24 cellular contexts compared by ENCODE assay signal in genomic region chr22:38729946-38730345, GRCh38. TPM values are rescaled to one million over a fixed set of nuclear protein-coding genes. Genes with fewer than 3 reads are reported as not detected.
DNase-seq lines count a peak whose midpoint lies in the region; ATAC-seq, FAIRE-seq and TF ChIP-seq lines count a peak whose summit lies in the region.
"Had no signal": no experiment of that assay in that cellular context is flagged by ENCODE, and none has a peak within 500 bp of the region (broad histone marks: within the 10 kb centered on the region; RNA-seq: fewer than 3 reads in every experiment).

No MANE protein-coding gene starts in this region.

- H4K20me1 ChIP-seq in BLaER1: peaks cover 76% of the 10 kb centered on the region

- no peak for TF ChIP-seq CTCF in RWPE1 (conservative IDR thresholded peaks at IDR 0.05; ENCODE audit: low read depth)

- peaks cover 98% of the 10 kb centered on the region for H3K36me3 ChIP-seq in BLaER1

- no peak for FAIRE-seq in frontal cortex (lab: Jason Lieb, UNC)
- FAIRE-seq: A549, endothelial cell of umbilical vein, H1 had no signal

- peak overlapping the region; percentile 63 for H3K27ac Mint-ChIP-seq in activated CD4-positive, alpha-beta T cell treated with anti-CD3 and anti-CD28 coated beads, Interleukin-2, amount 10 ng/mL, durations not matched to agents 7 days and 5 days
- H3K27ac Mint-ChIP-seq: dendritic cell treated with granulocyte-macrophage colony-stimulating factor and Interleukin-4, amounts not matched to agents 40 ng/mL and 50 ng/mL, for 4 days had no signal

- no peak for DNase-seq in activated CD4-positive, alpha-beta T cell treated with anti-CD3 and anti-CD28 coated beads, Interleukin-2, amount 10 ng/mL, durations not matched to agents 7 days and 5 days
- DNase-seq in activated CD4-positive, alpha-beta T cell treated with anti-CD3 and anti-CD28 coated beads for 48 hours: no peak
- DNase-seq in RWPE1 (ENCODE audit: low spot score) (no peak), HuH-7 (ENCODE audit: low spot score) (no peak), frontal cortex (ENCODE audit: low spot score in 2 of 2) (no peak)
- DNase-seq: amniotic stem cell; glutamatergic neuron; IMR-90; mesendoderm; NCI-H2081 treated with DMSO at 0.1 percent for 48 hours; NCI-H446; Right ventricle myocardium superior; sigmoid colon; stimulated activated CD8-positive, alpha-beta memory T cell treated with anti-CD3 and anti-CD28 coated beads, Interleukin-4, amount 100 ng/mL, for 48 hours had no signal

- peaks cover 23% of the 10 kb centered on the region for H3K4me1 Mint-ChIP-seq in activated CD4-positive, alpha-beta T cell treated with anti-CD3 and anti-CD28 coated beads, Interleukin-2, amount 10 ng/mL, durations not matched to agents 7 days and 5 days

- no peaks in the 10 kb centered on the region for H3K9me3 ChIP-seq in BLaER1
- H3K9me3 ChIP-seq: A549, sigmoid colon, upper lobe of right lung had no signal

- H3K4me3 ChIP-seq in BLaER1: no peak overlapping the region
- H3K4me3 ChIP-seq: A549, sigmoid colon, upper lobe of right lung had no signal

- H3K4me1 ChIP-seq in BLaER1: peaks cover 78% of the 10 kb centered on the region
- H3K4me1 ChIP-seq: A549 had no signal

- 0 out of 2 replicates have a peak overlapping the region, but pooled peaks have one; percentile 15 for H3K9ac ChIP-seq in BLaER1

- H3K36me3 Mint-ChIP-seq in activated CD4-positive, alpha-beta T cell treated with anti-CD3 and anti-CD28 coated beads, Interleukin-2, amount 10 ng/mL, durations not matched to agents 7 days and 5 days (ENCODE audit: low read depth): peaks cover 68% of the 10 kb centered on the region

- CTCF ChIA-PET in activated CD4-positive, alpha-beta T cell treated with anti-CD3 and anti-CD28 coated beads, Interleukin-2, amount 10 ng/mL, durations not matched to agents 7 days and 5 days (lab: Charles Lee): interaction anchor here (1.2 to 2.4 kb wide), 3 partner anchors 10 to 24 kb away, joined by 3 to 6 read pairs (median 4); partner anchors contain the start of gene GTPBP1
- CTCF ChIA-PET in RWPE1 (lab: Yijun Ruan, JAX): no interaction called here

- H3K27me3 ChIP-seq in BLaER1: no peaks in the 10 kb centered on the region
- no peaks in the 10 kb centered on the region for H3K27me3 ChIP-seq in layer of hippocampus (ENCODE audit: control insufficient read depth, insufficient read depth, low read length)
- H3K27me3 ChIP-seq: sigmoid colon, upper lobe of right lung had no signal

- POLR2A ChIA-PET in activated CD4-positive, alpha-beta T cell treated with anti-CD3 and anti-CD28 coated beads, Interleukin-2, amount 10 ng/mL, durations not matched to agents 7 days and 5 days (lab: Charles Lee): no interaction called here
- POLR2A ChIA-PET in RWPE1 (lab: Yijun Ruan, JAX; ENCODE audit: low non-redundant PET): no interaction called here

- H3K27me3 Mint-ChIP-seq in activated CD4-positive, alpha-beta T cell treated with anti-CD3 and anti-CD28 coated beads, Interleukin-2, amount 10 ng/mL, durations not matched to agents 7 days and 5 days: no peaks in the 10 kb centered on the region
- H3K27me3 Mint-ChIP-seq: dendritic cell treated with granulocyte-macrophage colony-stimulating factor and Interleukin-4, amounts not matched to agents 40 ng/mL and 50 ng/mL, for 4 days had no signal

- no peaks in the 10 kb centered on the region for H3K9me3 Mint-ChIP-seq in activated CD4-positive, alpha-beta T cell treated with anti-CD3 and anti-CD28 coated beads, Interleukin-2, amount 10 ng/mL, durations not matched to agents 7 days and 5 days
- H3K9me3 Mint-ChIP-seq: dendritic cell treated with granulocyte-macrophage colony-stimulating factor and Interleukin-4, amounts not matched to agents 40 ng/mL and 50 ng/mL, for 4 days had no signal

- ATAC-seq in HG02840 (IDR thresholded peaks at IDR 0.05; ENCODE audit: low FRiP score, unreplicated experiment): no peak
- ATAC-seq: A549, left colon, upper lobe of right lung had no signal

- no peak overlapping the region for H3K4me3 Mint-ChIP-seq in activated CD4-positive, alpha-beta T cell treated with anti-CD3 and anti-CD28 coated beads, Interleukin-2, amount 10 ng/mL, durations not matched to agents 7 days and 5 days
- H3K4me3 Mint-ChIP-seq: dendritic cell treated with granulocyte-macrophage colony-stimulating factor and Interleukin-4, amounts not matched to agents 40 ng/mL and 50 ng/mL, for 4 days had no signal

- no peak overlapping the region for H3K27ac ChIP-seq in BLaER1
- H3K27ac ChIP-seq in RWPE1: peak overlapping the region; percentile 27
- H3K27ac ChIP-seq in layer of hippocampus (ENCODE audit: low read depth, low read length): peak overlapping the region; percentile 98
- H3K27ac ChIP-seq: A549, sigmoid colon, upper lobe of right lung, VCaP had no signal

- H3K4me2 ChIP-seq in BLaER1: peak overlapping the region; percentile 83; the same call in 1 of the 2 replicates
- H3K4me2 ChIP-seq: A549 had no signal

RNA-seq across cellular contexts. Expression of gene GTPBP1, which starts 24.2 kb away (rescaled TPM):
- 10 to 100 TPM; 68.5 to 77.1 TPM for total RNA-seq in activated CD4-positive, alpha-beta T cell treated with anti-CD3 and anti-CD28 coated beads, Interleukin-2, amount 10 ng/mL, durations not matched to agents 7 days and 5 days
- total RNA-seq in frontal cortex: 34.6 TPM

RNA-seq across cellular contexts. Expression of gene SUN2, which starts 25.9 kb away (rescaled TPM):
- total RNA-seq in activated CD4-positive, alpha-beta T cell treated with anti-CD3 and anti-CD28 coated beads, Interleukin-2, amount 10 ng/mL, durations not matched to agents 7 days and 5 days: 100 to 1,000 TPM; 582 to 702 TPM
- 78.7 TPM for total RNA-seq in frontal cortex

RNA-seq across cellular contexts. Expression of gene JOSD1, which starts 29.2 kb away (rescaled TPM):
- 10 to 100 TPM; 56.4 to 61.8 TPM for total RNA-seq in activated CD4-positive, alpha-beta T cell treated with anti-CD3 and anti-CD28 coated beads, Interleukin-2, amount 10 ng/mL, durations not matched to agents 7 days and 5 days
- total RNA-seq in frontal cortex: 54.6 TPM

RNA-seq across cellular contexts. Expression of gene TOMM22, which starts 48.2 kb away (rescaled TPM):
- total RNA-seq in activated CD4-positive, alpha-beta T cell treated with anti-CD3 and anti-CD28 coated beads, Interleukin-2, amount 10 ng/mL, durations not matched to agents 7 days and 5 days: 10 to 100 TPM; 83.0 to 88.9 TPM
- 66.4 TPM for total RNA-seq in frontal cortex
